Comparison of ENCODE assay signal across 9 cellular contexts in genomic region chr17:42155614-42156045, GRCh38. TPM values are rescaled to one million over a fixed set of nuclear protein-coding genes. Genes with fewer than 3 reads are reported as not detected.
DNase-seq lines count a peak whose midpoint lies in the region; ATAC-seq and TF ChIP-seq lines count a peak whose summit lies in the region.
"Had no signal": no experiment of that assay in that cellular context is flagged by ENCODE, and none has a peak within 500 bp of the region (broad histone marks: within the 10 kb centered on the region; RNA-seq: fewer than 3 reads in every experiment).

No MANE protein-coding gene starts in this region.

- H3K27ac Mint-ChIP-seq in natural killer cell: peak overlapping the region; percentile 84 to 87

- intact Hi-C loops in natural killer cell (cut with micrococcal nuclease): loop anchor here (1.0 to 2.0 kb wide), 2 partner anchors 25 to 43 kb away; partner anchors contain the start of genes DHX58 and KCNH4

- no peaks in the 10 kb centered on the region for H3K9me3 Mint-ChIP-seq in natural killer cell

- TF ChIP-seq CTCF in BJ (IDR thresholded peaks at IDR 0.05; ENCODE audit: insufficient read depth, low read depth, low read length) (no peak), natural killer cell (IDR thresholded peaks at IDR 0.05) (no peak)

- H3K27me3 ChIP-seq in BJ (ENCODE audit: control insufficient read depth, insufficient read depth, low read length): no peaks in the 10 kb centered on the region
- H3K27me3 ChIP-seq in MG63: no peaks in the 10 kb centered on the region
- H3K27me3 ChIP-seq in duodenal mucosa (ENCODE audit: control insufficient read depth in 1 of 2, insufficient read depth in 2 of 2, low read length in 2 of 2): no peaks in the 10 kb centered on the region

- H3K4me1 Mint-ChIP-seq in natural killer cell: peaks cover 19 to 44% of the 10 kb centered on the region in 2 donors

- ATAC-seq in natural killer cell (no peak), GM18868 (IDR thresholded peaks at IDR 0.05; ENCODE audit: unreplicated experiment) (no peak), GM18502 (IDR thresholded peaks at IDR 0.05; ENCODE audit: poor library complexity, unreplicated experiment) (no peak)

- no peaks in the 10 kb centered on the region for H3K9me3 ChIP-seq in MG63
- no peaks in the 10 kb centered on the region for H3K9me3 ChIP-seq in duodenal mucosa (ENCODE audit: control insufficient read depth in 1 of 2, low read length in 2 of 2)

- H3K9ac ChIP-seq in duodenal mucosa (ENCODE audit: low read depth in 1 of 2, low read length in 2 of 2): no peak overlapping the region

- no peaks in the 10 kb centered on the region for H3K27me3 Mint-ChIP-seq in natural killer cell (ENCODE audit: low read depth in 2 of 2)

- POLR2A ChIA-PET in BJ (lab: Charles Lee): no interaction called here

- H3K4me1 ChIP-seq in duodenal mucosa (ENCODE audit: control insufficient read depth in 1 of 2, insufficient read depth in 2 of 2, low read length in 2 of 2): peaks cover 12 to 14% of the 10 kb centered on the region in 2 donors

- no peak overlapping the region for H3K27ac ChIP-seq in duodenal mucosa (ENCODE audit: low read depth, low read length)

- H3K36me3 ChIP-seq in BJ (ENCODE audit: control insufficient read depth, insufficient read depth, low read length) (peaks cover 1% of the 10 kb centered on the region; the same call in 1 of the 2 replicates), MG63 (peaks cover 26% of the 10 kb centered on the region), duodenal mucosa (ENCODE audit: control insufficient read depth in 1 of 2, insufficient read depth in 2 of 2, low read length in 2 of 2) (peaks cover 0 to 11% of the 10 kb centered on the region in 2 donors)

- H3K36me3 Mint-ChIP-seq in natural killer cell: no peaks in the 10 kb centered on the region

- CTCF ChIA-PET in BJ (lab: Yijun Ruan, JAX): interaction anchor here (0.9 to 1.2 kb wide), 3 partner anchors 10 to 28 kb away, joined by 3 read pairs; no protein-coding TSS in a partner anchor

- H3K4me3 ChIP-seq in BJ (ENCODE audit: low read depth, low read length) (peak overlapping the region; percentile 40), MG63 (peak overlapping the region; percentile 88), duodenal mucosa (ENCODE audit: low read depth in 1 of 2, low read length in 2 of 2) (peak overlapping the region; percentile 52 to 57)

- peak overlapping the region; percentile 94 for H3K4me3 Mint-ChIP-seq in natural killer cell

- no peak for DNase-seq in BJ (ENCODE audit: low read depth)
- DNase-seq in MG63: no peak
- no peak for DNase-seq in natural killer cell
- no peak for DNase-seq in glomerular visceral epithelial cell (ENCODE audit: extremely low spot score)
- no peak for DNase-seq in hippocampal formation (lab: John Stamatoyannopoulos, UW)

RNA-seq across cellular contexts. Expression of gene RAB5C, which starts 0.8 kb away (rescaled TPM):
- polyA plus RNA-seq in BJ (2011; rRNA removed): 179 and 239 TPM in 2 replicates
- 42.7 and 50.5 TPM in 2 replicates for polyA minus RNA-seq in BJ (2011; rRNA and poly(A)+ RNA removed)
- 125 and 198 TPM in 2 replicates for total RNA-seq in MG63 (2014; rRNA removed; shearing (Covaris generic); ENCODE audit: low replicate concordance)
- 100 to 1,000 TPM; 137 to 151 (median 148) TPM for total RNA-seq in natural killer cell

RNA-seq across cellular contexts. Expression of gene KCNH4, which starts 25.3 kb away (rescaled TPM):
- 0.02 and 0.07 TPM in 2 replicates for polyA plus RNA-seq in BJ (2011; rRNA removed)
- polyA minus RNA-seq in BJ (2011; rRNA and poly(A)+ RNA removed): 0.05 TPM in 1 of 2 replicates, not detected in the other
- total RNA-seq in MG63 (2014; rRNA removed; shearing (Covaris generic); ENCODE audit: low replicate concordance): 0.46 TPM in 1 of 2 replicates, not detected in the other
- under 1 TPM; 0.12 to 0.27 (median 0.20) TPM for total RNA-seq in natural killer cell

RNA-seq across cellular contexts. Expression of gene HCRT, which starts 29.6 kb away (rescaled TPM):
- not detected in 2 replicates for polyA plus RNA-seq in BJ (2011; rRNA removed)
- not detected in 2 replicates for polyA minus RNA-seq in BJ (2011; rRNA and poly(A)+ RNA removed)
- not detected in 2 replicates for total RNA-seq in MG63 (2014; rRNA removed; shearing (Covaris generic); ENCODE audit: low replicate concordance)
- total RNA-seq in natural killer cell: not detected
- total RNA-seq: glomerular endothelial cell had no signal

RNA-seq across cellular contexts. Expression of gene HSPB9, which starts 33.0 kb away (rescaled TPM):
- not detected in 2 replicates for polyA plus RNA-seq in BJ (2011; rRNA removed)
- not detected in 2 replicates for polyA minus RNA-seq in BJ (2011; rRNA and poly(A)+ RNA removed)
- total RNA-seq in MG63 (2014; rRNA removed; shearing (Covaris generic); ENCODE audit: low replicate concordance): not detected in 2 replicates
- not detected for total RNA-seq in natural killer cell
- total RNA-seq: glomerular endothelial cell had no signal

RNA-seq across cellular contexts. Expression of gene KAT2A, which starts 34.5 kb away (rescaled TPM):
- 18.2 and 25.2 TPM in 2 replicates for polyA plus RNA-seq in BJ (2011; rRNA removed)
- 9.2 and 12.8 TPM in 2 replicates for polyA minus RNA-seq in BJ (2011; rRNA and poly(A)+ RNA removed)
- total RNA-seq in MG63 (2014; rRNA removed; shearing (Covaris generic); ENCODE audit: low replicate concordance): 30.5 and 47.4 TPM in 2 replicates
- total RNA-seq in natural killer cell: 10 to 100 TPM; 29.6 to 32.8 (median 29.9) TPM
